Comparison of ENCODE assay signal across 13 cellular contexts in the genomic region with DNA sequence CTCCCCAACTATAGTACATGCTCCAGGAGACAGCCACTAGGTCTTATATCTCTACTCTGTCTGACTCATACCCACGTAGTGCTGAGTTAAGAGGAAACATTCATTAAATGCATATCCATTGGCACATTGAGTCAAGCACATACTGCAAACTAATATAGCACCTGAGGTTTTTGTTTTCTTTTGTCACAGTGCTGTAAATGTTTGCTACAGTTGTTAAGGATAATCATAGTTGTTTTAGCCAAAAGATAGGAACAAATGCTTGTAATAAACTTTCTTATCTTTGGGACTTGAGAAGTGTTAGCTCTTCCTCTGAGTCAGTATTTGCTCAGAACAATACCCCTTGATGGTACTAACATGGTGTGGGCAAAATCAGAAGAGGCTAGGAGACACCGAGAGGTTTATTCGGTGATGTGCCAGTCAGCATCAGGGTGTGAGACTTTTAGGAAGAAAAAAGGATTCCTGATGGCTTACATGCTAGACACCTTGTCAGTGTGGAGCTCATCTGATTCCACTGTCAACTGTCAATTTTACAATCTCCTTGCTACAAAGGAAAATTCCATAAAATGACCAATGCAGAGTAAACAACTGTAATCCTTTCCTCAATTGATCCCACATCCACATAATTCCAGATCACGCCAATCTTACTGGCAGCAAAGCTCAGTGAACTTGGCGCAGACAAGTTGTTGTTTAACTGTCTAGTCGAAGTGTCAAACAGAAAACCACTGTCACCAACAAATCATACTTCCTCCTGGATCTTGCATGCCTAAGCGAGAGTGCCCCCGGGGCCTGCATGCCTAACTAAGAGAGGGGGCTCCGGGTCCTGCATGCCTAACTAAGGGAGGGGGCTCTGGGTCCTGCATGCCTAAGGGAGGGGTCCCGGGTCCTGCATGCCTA. TPM values are rescaled to one million over a fixed set of nuclear protein-coding genes. Genes with fewer than 3 reads are reported as not detected.
DNase-seq lines count a peak whose midpoint lies in the region; ATAC-seq and TF ChIP-seq lines count a peak whose summit lies in the region.
"Had no signal": no experiment of that assay in that cellular context is flagged by ENCODE, and none has a peak within 500 bp of the region (broad histone marks: within the 10 kb centered on the region; RNA-seq: fewer than 3 reads in every experiment).

No MANE protein-coding gene starts in this region.

- ATAC-seq in HG02610 (IDR thresholded peaks at IDR 0.05; ENCODE audit: unreplicated experiment) (peak; percentile 67), GM18907 (IDR thresholded peaks at IDR 0.05; ENCODE audit: unreplicated experiment) (no peak), HG03196 (IDR thresholded peaks at IDR 0.05; ENCODE audit: unreplicated experiment) (no peak)
- ATAC-seq: heart right ventricle had no signal

- DNase-seq in A172 (ENCODE audit: low spot score) (peak; percentile 76), SW 1271 (lab: John Stamatoyannopoulos, UW) (peak; percentile 13 to 70), foreskin fibroblast (peak; percentile 4 to 36), UCSD-AML1 (lab: John Stamatoyannopoulos, UW; ENCODE audit: unreplicated experiment) (no peak), head of caudate nucleus (no peak)
- DNase-seq: heart right ventricle, NCI-H187, small intestine had no signal

- no peak overlapping the region for H3K4me3 ChIP-seq in foreskin fibroblast (ENCODE audit: low read depth in 1 of 2, low read length in 2 of 2)
- H3K4me3 ChIP-seq: coronary artery, heart right ventricle had no signal

- TF ChIP-seq CTCF in foreskin fibroblast (IDR thresholded peaks at IDR 0.05; ENCODE audit: low read depth, low read length) = no peak

- intact Hi-C loops in head of caudate nucleus (cut with DNase I) = no loop called here

RNA-seq across cellular contexts. Expression of a gene that starts 36.1 kb away (rescaled TPM):
- 9.4 and 10.5 TPM in 2 replicates for total RNA-seq in A172 (2014; rRNA removed; shearing (Covaris generic))
- total RNA-seq: activated T-helper 2 cell treated with anti-CD3 and anti-CD28 coated beads, Interferon-gamma antibody, Interleukin-2, Interleukin-4, amounts not matched to agents 10 μg/mL and 5 μg/mL and 100 μg/mL, durations not matched to agents 14 hours and 24 hours and 36 hours had no signal

Comparison
In these comparisons a context has a peak if more than half of its experiments do, and no peak if none do; other contexts are left out.
1. DNase-seq: peak in A172 (single experiment), SW 1271 (2 of 2) and foreskin fibroblast (2 of 2); none in UCSD-AML1 (single experiment) and head of caudate nucleus (0 of 42).